ENCODE assay signal across 18 cellular contexts in the genomic region with DNA sequence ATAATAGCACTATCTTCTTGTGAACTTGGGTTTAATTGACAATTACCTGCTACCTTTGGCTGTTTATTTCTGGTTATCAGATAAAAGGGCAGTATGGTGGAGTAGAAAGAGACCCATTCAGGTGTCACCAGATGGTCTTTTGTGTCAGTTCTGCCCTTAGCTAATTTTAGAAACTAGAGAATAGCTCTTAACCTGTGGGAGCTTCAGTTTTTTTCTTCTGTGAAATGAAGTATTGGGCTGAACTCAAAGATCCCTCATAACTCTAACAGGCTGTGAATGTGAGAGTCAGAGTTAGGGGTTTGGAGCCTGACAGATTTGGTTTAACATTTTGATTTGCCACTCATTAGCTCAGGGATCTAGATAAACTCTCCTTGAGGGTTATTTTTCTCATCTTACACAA.
"Had no signal": no experiment of that assay in that cellular context is flagged by ENCODE, and none has a peak within 500 bp of the region (broad histone marks: within the 10 kb centered on the region; RNA-seq: fewer than 3 reads in every experiment).

No MANE protein-coding gene starts in this region.

- H3K36me3 ChIP-seq: gastrocnemius medialis, left lung, right atrium auricular region, suprapubic skin, tibial artery had no signal

- H3K27ac ChIP-seq: gastrocnemius medialis, left lung, right atrium auricular region, suprapubic skin, tibial artery had no signal

- H3K27me3 ChIP-seq: gastrocnemius medialis, left lung, right atrium auricular region, suprapubic skin, tibial artery had no signal

- H3K4me3 ChIP-seq: gastrocnemius medialis, left lung, mucosa of descending colon, right atrium auricular region, suprapubic skin, tibial artery had no signal

- ATAC-seq: activated CD4-positive, alpha-beta T cell treated with anti-CD3 and anti-CD28 coated beads for 36 hours; activated T-cell treated with anti-CD3 and anti-CD28 coated beads, Interleukin-2, amount 50 U/mL, for 72 hours; gastrocnemius medialis; left lung; mucosa of descending colon had no signal

- H3K4me1 ChIP-seq: gastrocnemius medialis, left lung, right atrium auricular region, suprapubic skin, tibial artery had no signal

- DNase-seq: activated B cell treated with CpG ODN at 0.5 μM for 24 hours; activated CD4-positive, alpha-beta T cell treated with anti-CD3 and anti-CD28 coated beads for 36 hours; activated CD4-positive, alpha-beta T cell treated with anti-CD3 and anti-CD28 coated beads, Interleukin-2, amount 50 U/mL, for 4 hours; activated naive CD4-positive, alpha-beta T cell treated with Interleukin-2 at 50 U/mL for 16 hours; activated T-cell treated with anti-CD3 and anti-CD28 coated beads for 4 hours; activated T-cell treated with anti-CD3 and anti-CD28 coated beads, Interleukin-2, amount 50 U/mL, for 72 hours; anterior cingulate cortex; effector memory CD4-positive, alpha-beta T cell; gastrocnemius medialis; glutamatergic neuron; left lung; mucosa of descending colon; stimulated activated CD4-positive, alpha-beta T cell treated with anti-CD3 and anti-CD28 coated beads, Interleukin-15, amount 100 ng/mL, for 24 hours; stimulated activated CD4-positive, alpha-beta T cell treated with anti-CD3 and anti-CD28 coated beads, Interleukin-2, amount 100 ng/mL, for 24 hours; stimulated activated naive CD4-positive, alpha-beta T cell; tibial artery had no signal

- H3K9me3 ChIP-seq: gastrocnemius medialis, left lung, mucosa of descending colon, suprapubic skin had no signal
